Comparison of ENCODE assay signal across 8 cellular contexts in genomic region chr19:2475018-2475701, GRCh38. TPM values are rescaled to one million over a fixed set of nuclear protein-coding genes. Genes with fewer than 3 reads are reported as not detected.
A peak's percentile ranks its signal among the peaks of the same experiment; 100 is the strongest.
DNase-seq lines count a peak whose midpoint lies in the region; ATAC-seq and TF ChIP-seq lines count a peak whose summit lies in the region.

No MANE protein-coding gene starts in this region.

- no peaks in the 10 kb centered on the region for H3K27me3 ChIP-seq in Peyer's patch

- no peaks in the 10 kb centered on the region for H3K9me3 Mint-ChIP-seq in osteocyte (ENCODE audit: unreplicated experiment)

- peak overlapping the region; percentile 76 to 92 (median 82) for H3K27ac ChIP-seq in Peyer's patch

- no peak for TF ChIP-seq POLR2A in Peyer's patch (IDR thresholded peaks at IDR 0.05)

- TF ChIP-seq CTCF in Peyer's patch (IDR thresholded peaks at IDR 0.05): no peak
- TF ChIP-seq CTCF in osteocyte (IDR thresholded peaks at IDR 0.05): no peak

- H3K27me3 Mint-ChIP-seq in osteocyte (ENCODE audit: unreplicated experiment): no peaks in the 10 kb centered on the region

- H3K4me3 ChIP-seq in Peyer's patch: peak overlapping the region; percentile 68 to 94 (median 84)

- H3K36me3 ChIP-seq in Peyer's patch: no peaks in the 10 kb centered on the region

- H3K27ac Mint-ChIP-seq in osteocyte (ENCODE audit: unreplicated experiment): peak overlapping the region; percentile 93

- no peaks in the 10 kb centered on the region for H3K9me3 ChIP-seq in Peyer's patch

- peak overlapping the region; percentile 99 for H3K4me3 Mint-ChIP-seq in osteocyte (ENCODE audit: unreplicated experiment)

- ATAC-seq in HG02642 (IDR thresholded peaks at IDR 0.05; ENCODE audit: poor library complexity, unreplicated experiment) (peak; percentile 8), HG03565 (IDR thresholded peaks at IDR 0.05; ENCODE audit: unreplicated experiment) (no peak)

- DNase-seq in EH (ENCODE audit: low read depth) (peak; percentile 76), Peyer's patch (peak; percentile 58 to 75 (median 75)), glomerular visceral epithelial cell (ENCODE audit: extremely low spot score) (peak; percentile 76), osteocyte (ENCODE audit: extremely low spot score, unreplicated experiment) (peak; percentile 87), NCI-H128 (lab: John Stamatoyannopoulos, UW; ENCODE audit: unreplicated experiment) (no peak)
- DNase-seq in activated naive CD4-positive, alpha-beta T cell (lab: John Stamatoyannopoulos, UW): peak in 3 of 4 experiments; percentile 38 to 56 (median 55)

- peaks cover 3 to 32% (median 12%) of the 10 kb centered on the region in 4 donors for H3K4me1 ChIP-seq in Peyer's patch

- H3K4me1 Mint-ChIP-seq in osteocyte (ENCODE audit: unreplicated experiment): peaks cover 30% of the 10 kb centered on the region

- peaks cover 20% of the 10 kb centered on the region for H3K36me3 Mint-ChIP-seq in osteocyte (ENCODE audit: unreplicated experiment)

RNA-seq across cellular contexts. Expression of gene GADD45B, which starts 0.8 kb away (rescaled TPM):
- 100 to 1,000 TPM in 1 of 4 donors, 10 to 100 TPM in 3; 35.5 to 278 (median 54.9) TPM for total RNA-seq in Peyer's patch
- 148 and 165 TPM in 2 replicates for total RNA-seq in osteocyte

RNA-seq across cellular contexts. Expression of gene LMNB2, which starts 18.4 kb away (rescaled TPM):
- total RNA-seq in Peyer's patch (10 to 100 TPM; 21.0 to 52.8 (median 21.4) TPM), osteocyte (40.2 and 40.8 TPM in 2 replicates)

RNA-seq across cellular contexts. Expression of gene TIMM13, which starts 47.8 kb away (rescaled TPM):
- total RNA-seq in Peyer's patch (10 to 100 TPM; 28.1 to 44.4 (median 44.0) TPM), osteocyte (108 and 109 TPM in 2 replicates)
